In genomic region chr14:68377459-68377858, GRCh38 we compare ENCODE assay signal across 1 cellular context.
TF ChIP-seq lines count a peak whose summit lies in the region.

No MANE protein-coding gene starts in this region.

TF ChIP-seq in K562, 482 proteins besides CTCF, POLR2A, EP300 and RAD21 (continued from another document and continues in another):
- no peak for TF ChIP-seq RERE (CRISPR knock-in tag; IDR thresholded peaks at IDR 0.05; ENCODE audit: borderline replicate concordance)
- no peak for TF ChIP-seq MAFF (IDR thresholded peaks at IDR 0.05; ENCODE audit: low read length)
- no peak for TF ChIP-seq ZNF76 (CRISPR knock-in tag; IDR thresholded peaks at IDR 0.05; ENCODE audit: borderline replicate concordance)
- no peak for TF ChIP-seq ZNF282 (CRISPR knock-in tag; IDR thresholded peaks at IDR 0.05)
- no peak for TF ChIP-seq TBP (optimal IDR thresholded peaks at IDR 0.05; ENCODE audit: low read depth, low read length)
- TF ChIP-seq HNRNPUL1 (IDR thresholded peaks at IDR 0.05; ENCODE audit: low read length), result no peak
- no peak for TF ChIP-seq CLOCK (CRISPR knock-in tag; IDR thresholded peaks at IDR 0.05; ENCODE audit: borderline replicate concordance)
- TF ChIP-seq MITF (IDR thresholded peaks at IDR 0.05), result no peak
- no peak for TF ChIP-seq KDM4B (IDR thresholded peaks at IDR 0.05; ENCODE audit: borderline replicate concordance in 2 of 2, low read depth in 1 of 2)
- TF ChIP-seq CBFA2T3 (IDR thresholded peaks at IDR 0.05), result peak; percentile 85
- no peak for TF ChIP-seq CGGBP1 (CRISPR knock-in tag; IDR thresholded peaks at IDR 0.05)
- TF ChIP-seq TAF1 (IDR thresholded peaks at IDR 0.05; ENCODE audit: control insufficient read depth, extremely low read depth, insufficient read depth, low read length, severe bottlenecking), result no peak
- TF ChIP-seq NFIX (CRISPR knock-in tag; IDR thresholded peaks at IDR 0.05; ENCODE audit: low read depth), result no peak
- TF ChIP-seq PRDM10 (IDR thresholded peaks at IDR 0.05; ENCODE audit: partially characterized antibody), result no peak
- TF ChIP-seq ZNF143 (CRISPR knock-in tag; IDR thresholded peaks at IDR 0.05), result no peak
- TF ChIP-seq ZNF695 (CRISPR knock-in tag; IDR thresholded peaks at IDR 0.05), result no peak
- 0 out of 2 replicates have a peak, but pooled peaks have one; percentile 35 for TF ChIP-seq FOXM1 (IDR thresholded peaks at IDR 0.05; ENCODE audit: low read depth)
- no peak for TF ChIP-seq FOXM1 (CRISPR knock-in tag; IDR thresholded peaks at IDR 0.05; ENCODE audit: low read depth)
- TF ChIP-seq KLF13 (tag; IDR thresholded peaks at IDR 0.05; ENCODE audit: borderline replicate concordance, low read depth), result no peak; the same call in 1 of the 2 replicates
- no peak for TF ChIP-seq PRPF4 (IDR thresholded peaks at IDR 0.05; ENCODE audit: insufficient read depth, low read depth, low read length, poor library complexity, severe bottlenecking)
- TF ChIP-seq HDAC8 (tag; IDR thresholded peaks at IDR 0.05), result no peak
- no peak for TF ChIP-seq ZNF696 (CRISPR knock-in tag; conservative IDR thresholded peaks at IDR 0.05)
- TF ChIP-seq GATA2 (CRISPR knock-in tag; IDR thresholded peaks at IDR 0.05), result peak; percentile 75
- TF ChIP-seq TOE1 (IDR thresholded peaks at IDR 0.05; ENCODE audit: borderline replicate concordance), result no peak
- TF ChIP-seq TOE1 (CRISPR knock-in tag; IDR thresholded peaks at IDR 0.05; ENCODE audit: borderline replicate concordance, low read depth), result no peak
- no peak for TF ChIP-seq E2F4 (CRISPR knock-in tag; IDR thresholded peaks at IDR 0.05; ENCODE audit: low read depth)
- no peak for TF ChIP-seq RBM25 (IDR thresholded peaks at IDR 0.05; ENCODE audit: low read depth, low read length, severe bottlenecking)
- TF ChIP-seq ZNF134 (CRISPR knock-in tag; conservative IDR thresholded peaks at IDR 0.05), result no peak
- TF ChIP-seq BCL6 (CRISPR knock-in tag; IDR thresholded peaks at IDR 0.05), result no peak
- no peak for TF ChIP-seq ZNF740 (CRISPR knock-in tag; IDR thresholded peaks at IDR 0.05)
- TF ChIP-seq ZNF740 (tag; IDR thresholded peaks at IDR 0.05), result no peak
- TF ChIP-seq NFATC3 (IDR thresholded peaks at IDR 0.05), result no peak
- TF ChIP-seq DEAF1 (CRISPR knock-in tag; IDR thresholded peaks at IDR 0.05), result no peak
- no peak for TF ChIP-seq HMGN3 (IDR thresholded peaks at IDR 0.05; ENCODE audit: borderline replicate concordance, extremely low read depth, insufficient read length, low read depth, low read length)
